1 cellular context compared by ENCODE assay signal in genomic region chr3:101722394-101723173, GRCh38.
TF ChIP-seq lines count a peak whose summit lies in the region.

No MANE protein-coding gene starts in this region.

TF ChIP-seq in HepG2, 621 proteins besides CTCF, POLR2A, EP300 and RAD21:
- TF ChIP-seq ZNF629 (CRISPR knock-in tag; conservative IDR thresholded peaks at IDR 0.05): peak; percentile 76
- TF ChIP-seq KMT2B (CRISPR knock-in tag; IDR thresholded peaks at IDR 0.05): no peak
